Comparison of ENCODE assay signal across 30 cellular contexts in genomic region chr1:203302461-203302860, GRCh38. TPM values are rescaled to one million over a fixed set of nuclear protein-coding genes. Genes with fewer than 3 reads are reported as not detected.
DNase-seq lines count a peak whose midpoint lies in the region; ATAC-seq, FAIRE-seq and TF ChIP-seq lines count a peak whose summit lies in the region.
"Had no signal": no experiment of that assay in that cellular context is flagged by ENCODE, and none has a peak within 500 bp of the region (broad histone marks: within the 10 kb centered on the region; RNA-seq: fewer than 3 reads in every experiment).

No MANE protein-coding gene starts in this region.

- peaks cover 8% of the 10 kb centered on the region for H3K9me1 ChIP-seq in K562 (ENCODE audit: control insufficient read depth, insufficient read depth, low read length)

- no peak for TF ChIP-seq EP300 in K562 (IDR thresholded peaks at IDR 0.05; ENCODE audit: low read length)

- TF ChIP-seq POLR2A in K562 (conservative IDR thresholded peaks at IDR 0.05), result no peak

- H2BK15ac ChIP-seq in mesendoderm (replicated peaks; ENCODE audit: low read depth), result no peak overlapping the region

- H4K20me1 ChIP-seq in BLaER1 treated with 17β-estradiol and CSF1 and Interleukin-3, amounts not matched to agents 10 nM and 100 nM, result peaks cover 20 to 22% (median 21%) of the 10 kb centered on the region in 11 experiments
- H4K20me1 ChIP-seq in Loucy (ENCODE audit: insufficient read depth, low read length, poor library complexity, severe bottlenecking), result peaks cover 18% of the 10 kb centered on the region
- peaks cover 11% of the 10 kb centered on the region for H4K20me1 ChIP-seq in K562 (replicated peaks; ENCODE audit: control insufficient read depth, insufficient read depth, low read length)
- H4K20me1 ChIP-seq in osteoblast (ENCODE audit: insufficient read depth, low read length), result peaks cover 8% of the 10 kb centered on the region

- CTCF ChIA-PET in K562 (lab: Yijun Ruan, JAX; ENCODE audit: low intra/inter-chr PET ratio), result no interaction called here

- no peak for DNase-seq in K562 (ENCODE audit: extremely low read depth in 1 of 4, low spot score in 3 of 4)
- DNase-seq in osteoblast (ENCODE audit: insufficient read length, low spot score, missing footprints), result peak; percentile 9
- no peak for DNase-seq in mesendoderm
- no peak for DNase-seq in NCI-H1417 treated with DMSO at 0.1 percent for 48 hours (lab: John Stamatoyannopoulos, UW)
- no peak for DNase-seq in RCC 7860 (ENCODE audit: low spot score)
- DNase-seq: activated CD4-positive, alpha-beta T cell treated with anti-CD3 and anti-CD28 coated beads for 36 hours; activated CD8-positive, alpha-beta memory T cell treated with anti-CD3 and anti-CD28 coated beads, Interleukin-2, amount 50 U/mL, for 48 hours; activated CD8-positive, alpha-beta T cell treated with anti-CD3 and anti-CD28 coated beads for 36 hours; activated naive CD4-positive, alpha-beta T cell treated with anti-CD3 and anti-CD28 coated beads, Interleukin-2, amount 10 ng/mL, durations not matched to agents 7 days and 5 days; amniotic stem cell; cerebellar nuclear complex; DMS53; esophagus squamous epithelium; foreskin keratinocyte; GDM1; heart left ventricle; kidney; left ventricle myocardium superior; NCI-H1048; NCI-H1694 treated with DMSO at 0.1 percent for 48 hours; NCI-H82; SK-N-SH; stimulated activated naive CD4-positive, alpha-beta T cell treated with Interleukin-2 at 50 U/mL for 16 hours had no signal

- no peak overlapping the region for H3K23ac ChIP-seq in mesendoderm (ENCODE audit: low read length)

- H4K5ac ChIP-seq in mesendoderm (ENCODE audit: low read length), result no peak overlapping the region

- peak overlapping the region in 6 of 11 experiments; percentile 1 to 99 (median 83); a peak in 8 of 22 replicates for H3K27ac ChIP-seq in BLaER1 treated with 17β-estradiol and CSF1 and Interleukin-3, amounts not matched to agents 10 nM and 100 nM
- H3K27ac ChIP-seq in K562 (ENCODE audit: extremely low read depth, low read depth, low read length), result no peak overlapping the region
- H3K27ac ChIP-seq in osteoblast (ENCODE audit: low read depth, low read length), result no peak overlapping the region
- H3K27ac ChIP-seq in mesendoderm (ENCODE audit: low read depth, low read length), result no peak overlapping the region
- H3K27ac ChIP-seq: A549, heart left ventricle had no signal

- FAIRE-seq in K562 (lab: Jason Lieb, UNC), result no peak
- FAIRE-seq in RCC 7860 (lab: Jason Lieb, UNC), result no peak
- FAIRE-seq: A549, endometrium, kidney had no signal

- WGBS in K562 (ENCODE audit: insufficient coverage, low coverage, missing lambda C conversion rate), result 68% methylated on average over 5 of the region's 7 CpGs
- no CpG with 5 or more reads among the region's 7 CpGs for WGBS in mesendoderm (ENCODE audit: extremely low coverage, insufficient coverage, low lambda C conversion rate)

- peaks cover 8% of the 10 kb centered on the region; the same call in 1 of the 2 replicates for H3F3A ChIP-seq in Loucy (ENCODE audit: low read depth)

- intact Hi-C loops in K562 (cut with micrococcal nuclease), result no loop called here

- H3K36me3 ChIP-seq in BLaER1 treated with 17β-estradiol and CSF1 and Interleukin-3, amounts not matched to agents 10 nM and 100 nM, result peaks cover 10 to 20% (median 18%) of the 10 kb centered on the region in 11 experiments
- H3K36me3 ChIP-seq in Loucy (ENCODE audit: insufficient read depth, low read length) (peaks cover 17% of the 10 kb centered on the region), K562 (ENCODE audit: control insufficient read depth, insufficient read depth, low read length) (peaks cover 5% of the 10 kb centered on the region), osteoblast (ENCODE audit: insufficient read depth, low read length) (no peaks in the 10 kb centered on the region), mesendoderm (ENCODE audit: control insufficient read depth, insufficient read depth, low read length) (no peaks in the 10 kb centered on the region)

- H3K9ac ChIP-seq in BLaER1 treated with 17β-estradiol and CSF1 and Interleukin-3, amounts not matched to agents 10 nM and 100 nM, result 0 out of 22 replicates have a peak overlapping the region, but pooled peaks of 1 of the 11 experiments have one; percentile 4
- no peak overlapping the region for H3K9ac ChIP-seq in Loucy (ENCODE audit: low read depth, low read length, poor library complexity, severe bottlenecking)
- H3K9ac ChIP-seq in K562 (ENCODE audit: insufficient read depth in 1 of 2, low read depth in 2 of 2, low read length in 2 of 2), result no peak overlapping the region
- H3K9ac ChIP-seq in mesendoderm (ENCODE audit: low read length), result no peak overlapping the region
- H3K9ac ChIP-seq: SK-N-SH had no signal

- H3K79me1 ChIP-seq in mesendoderm (ENCODE audit: low read length), result no peaks in the 10 kb centered on the region

- TF ChIP-seq CTCF in Loucy (conservative IDR thresholded peaks at IDR 0.05; ENCODE audit: low read length), result no peak
- TF ChIP-seq CTCF in K562 (IDR thresholded peaks at IDR 0.05 in 2 of 3, conservative IDR thresholded peaks at IDR 0.05 in 1 of 3; ENCODE audit: insufficient read depth in 2 of 3, low read depth in 1 of 3, low read length in 3 of 3), result no peak
- no peak for TF ChIP-seq CTCF in osteoblast (IDR thresholded peaks at IDR 0.05; ENCODE audit: extremely low read depth, low read depth, low read length)

- in situ Hi-C loops in K562 (cut with MboI), result no loop called here

- H3K4me2 ChIP-seq in BLaER1 treated with 17β-estradiol and CSF1 and Interleukin-3, amounts not matched to agents 10 nM and 100 nM, result peak overlapping the region; percentile 91 to 98 (median 96)
- H3K4me2 ChIP-seq in Loucy (ENCODE audit: low read depth, low read length, poor library complexity, severe bottlenecking) (peak overlapping the region; percentile 2), K562 (ENCODE audit: insufficient read depth, low read length) (no peak overlapping the region), osteoblast (ENCODE audit: insufficient read depth, low read length) (no peak overlapping the region), mesendoderm (ENCODE audit: low read length) (no peak overlapping the region)
- H3K4me2 ChIP-seq: A549, SK-N-SH had no signal

- H3K27me3 ChIP-seq in BLaER1 treated with 17β-estradiol and CSF1 and Interleukin-3, amounts not matched to agents 10 nM and 100 nM, result no peaks in the 10 kb centered on the region
- H3K27me3 ChIP-seq in Loucy (ENCODE audit: insufficient read depth, low read length, poor library complexity, severe bottlenecking) (peaks cover 20% of the 10 kb centered on the region), K562 (ENCODE audit: control insufficient read depth in 2 of 2, insufficient read depth in 2 of 2, low read length in 2 of 2) (no peaks in the 10 kb centered on the region), osteoblast (ENCODE audit: insufficient read depth, low read length) (peaks cover 19% of the 10 kb centered on the region), mesendoderm (ENCODE audit: insufficient read depth, low read length, poor library complexity) (no peaks in the 10 kb centered on the region)
- H3K27me3 ChIP-seq: esophagus squamous epithelium, foreskin keratinocyte, heart left ventricle had no signal

- no peak overlapping the region for H3K18ac ChIP-seq in mesendoderm (ENCODE audit: low read length)

- no peaks in the 10 kb centered on the region for H3K9me2 ChIP-seq in Loucy (replicated peaks; ENCODE audit: low read depth, low read length)
- H3K9me2 ChIP-seq: SK-N-SH had no signal

- H3K4me3 ChIP-seq in BLaER1 treated with 17β-estradiol and CSF1 and Interleukin-3, amounts not matched to agents 10 nM and 100 nM, result no peak overlapping the region
- H3K4me3 ChIP-seq in Loucy (ENCODE audit: low read length, poor library complexity, severe bottlenecking), result no peak overlapping the region
- H3K4me3 ChIP-seq in K562, result no peak overlapping the region
- no peak overlapping the region for H3K4me3 ChIP-seq in osteoblast (ENCODE audit: insufficient read depth, low read length)
- no peak overlapping the region for H3K4me3 ChIP-seq in mesendoderm (ENCODE audit: low read length)
- H3K4me3 ChIP-seq: A549, esophagus squamous epithelium, heart left ventricle had no signal

- BruUV-seq in K562 (replicated peaks; lab: Mats Ljungman, UMichigan), result no TSS peak

- POLR2A ChIA-PET in K562 (lab: Yijun Ruan, JAX), result interaction anchor here (0.7 kb wide), 1 partner anchor 60 kb away, joined by 3 read pairs; no protein-coding TSS in a partner anchor

- no peak overlapping the region for H2BK5ac ChIP-seq in mesendoderm (ENCODE audit: low read length)

- peaks cover 64 to 81% (median 75%) of the 10 kb centered on the region in 10 experiments for H3K4me1 ChIP-seq in BLaER1 treated with 17β-estradiol and CSF1 and Interleukin-3, amounts not matched to agents 10 nM and 100 nM
- peaks cover 62% of the 10 kb centered on the region for H3K4me1 ChIP-seq in Loucy (ENCODE audit: insufficient read depth, low read length, poor library complexity, severe bottlenecking)
- peaks cover 64 to 73% of the 10 kb centered on the region in 2 experiments for H3K4me1 ChIP-seq in K562 (replicated peaks in 1 of 2; ENCODE audit: control insufficient read depth in 2 of 2, insufficient read depth in 2 of 2, low read length in 2 of 2)
- H3K4me1 ChIP-seq in osteoblast (ENCODE audit: insufficient read depth, low read length), result peaks cover 12% of the 10 kb centered on the region
- peaks cover 8% of the 10 kb centered on the region for H3K4me1 ChIP-seq in mesendoderm (ENCODE audit: control insufficient read depth, low read depth, low read length)

- H2AFZ ChIP-seq in Loucy (ENCODE audit: low read length) (no peak overlapping the region), K562 (ENCODE audit: low read depth, low read length) (no peak overlapping the region), osteoblast (ENCODE audit: low read length) (no peak overlapping the region)

- no peak for ATAC-seq in K562
- ATAC-seq in GM18867 (IDR thresholded peaks at IDR 0.05; ENCODE audit: unreplicated experiment), result no peak
- ATAC-seq: A549; activated CD4-positive, alpha-beta T cell treated with anti-CD3 and anti-CD28 coated beads for 36 hours; activated CD8-positive, alpha-beta T cell treated with anti-CD3 and anti-CD28 coated beads for 36 hours; foreskin keratinocyte; heart left ventricle; left ventricle myocardium superior had no signal

- H2BK120ac ChIP-seq in mesendoderm (ENCODE audit: low read depth, low read length), result no peak overlapping the region

- no peak overlapping the region for H3K56ac ChIP-seq in mesendoderm (ENCODE audit: low read length)

- peaks cover 34% of the 10 kb centered on the region for H3K79me2 ChIP-seq in Loucy (ENCODE audit: insufficient read depth, low read length)
- peaks cover 20% of the 10 kb centered on the region; the same call in 2 of the 3 replicates for H3K79me2 ChIP-seq in K562 (ENCODE audit: control insufficient read depth, insufficient read depth, low read length)
- H3K79me2 ChIP-seq in osteoblast (ENCODE audit: insufficient read depth, low read length), result peaks cover 5% of the 10 kb centered on the region
- H3K79me2 ChIP-seq in mesendoderm (ENCODE audit: control insufficient read depth, insufficient read depth, low read length), result no peaks in the 10 kb centered on the region

- TF ChIP-seq RAD21 in K562 (CRISPR knock-in tag; conservative IDR thresholded peaks at IDR 0.05 in 1 of 2, IDR thresholded peaks at IDR 0.05 in 1 of 2), result no peak

- no peak overlapping the region for H2AK5ac ChIP-seq in mesendoderm (ENCODE audit: low read length)

- no peak overlapping the region for H4K8ac ChIP-seq in mesendoderm (ENCODE audit: low read depth, low read length)

- no peak overlapping the region for H3K4ac ChIP-seq in mesendoderm (ENCODE audit: low read depth, low read length)

- H3K9me3 ChIP-seq in BLaER1 treated with 17β-estradiol and CSF1 and Interleukin-3, amounts not matched to agents 10 nM and 100 nM (replicated peaks in 1 of 11), result peaks cover 0 to 4% (median 0%) of the 10 kb centered on the region in 11 experiments; a peak in 3 of 22 replicates
- no peaks in the 10 kb centered on the region for H3K9me3 ChIP-seq in Loucy (ENCODE audit: insufficient read depth, low read depth, low read length)
- H3K9me3 ChIP-seq in K562 (replicated peaks; ENCODE audit: control insufficient read depth, insufficient read depth, low read depth, low read length), result no peaks in the 10 kb centered on the region
- H3K9me3 ChIP-seq in osteoblast (ENCODE audit: low read depth, low read length), result no peaks in the 10 kb centered on the region
- H3K9me3 ChIP-seq: A549, esophagus squamous epithelium, heart left ventricle, SK-N-SH had no signal

RNA-seq across cellular contexts. Expression of gene BTG2, which starts 2.9 kb away (rescaled TPM):
- total RNA-seq in K562 (2011; cell fraction: chromatin; rRNA removed; ENCODE audit: low replicate concordance), result 20.8 and 48.4 TPM in 2 replicates
- 32.6 and 48.7 TPM in 2 replicates for total RNA-seq in K562 (2011; cell fraction: nucleolus; rRNA removed)
- 41.1 and 65.7 TPM in 2 replicates for total RNA-seq in K562 (2011; cell fraction: nucleoplasm; rRNA removed)
- total RNA-seq in K562 (2014; rRNA removed) (8.7 and 11.3 TPM in 2 replicates), K562 (2014; rRNA removed; fragmentation: Illumina TruSeq; extraction: Trizol) (5.8 and 7.2 TPM in 2 replicates), K562 (2015; rRNA removed; fragmentation: Illumina TruSeq; extraction: Trizol) (2.6 and 2.9 TPM in 2 replicates), K562 (2021) (9.6 and 11.5 TPM in 2 replicates), osteoblast (14.5 and 14.7 TPM in 2 replicates)
- polyA plus RNA-seq in K562 (2011; rRNA removed) (29.7 and 41.9 TPM in 2 replicates), K562 (2014; fragmentation: Illumina TruSeq; extraction: Trizol) (9.4 and 12.2 TPM in 2 replicates), K562 (2014; fragmentation: Nextera tagmentation; extraction: Ambion mirVana) (1 to 10 TPM; 2.3 to 3.8 TPM), K562 (2014; rRNA removed) (10.1 and 12.7 TPM in 2 replicates)
- 33.8 and 79.9 TPM in 2 replicates for polyA plus RNA-seq in K562 (2011; cell fraction: cytosol; rRNA removed)
- polyA plus RNA-seq in K562 (2011; cell fraction: nucleus; rRNA removed), result 25.8 and 51.6 TPM in 2 replicates
- 6.2 and 11.0 TPM in 2 replicates for polyA plus RNA-seq in K562 (2012)
- 18.7 and 24.3 TPM in 2 replicates for polyA minus RNA-seq in K562 (2011; rRNA and poly(A)+ RNA removed)
- polyA minus RNA-seq in K562 (2011; cell fraction: cytosol; rRNA and poly(A)+ RNA removed), result 12.4 and 25.9 TPM in 2 replicates
- polyA minus RNA-seq in K562 (2011; cell fraction: nucleus; rRNA and poly(A)+ RNA removed), result 23.1 and 23.3 TPM in 2 replicates
- 4.1 TPM for polyA plus RNA-seq in mesendoderm (2013, experiment 1 of 2)
- polyA plus RNA-seq in mesendoderm (2013, experiment 2 of 2), result 3.9 TPM

RNA-seq across cellular contexts. Expression of gene FMOD, which starts 48.5 kb away (rescaled TPM):
- total RNA-seq in K562 (2011; cell fraction: chromatin; rRNA removed; ENCODE audit: low replicate concordance), result not detected in 2 replicates
- total RNA-seq in K562 (2011; cell fraction: nucleolus; rRNA removed), result not detected in 2 replicates
- not detected in 2 replicates for total RNA-seq in K562 (2011; cell fraction: nucleoplasm; rRNA removed)
- total RNA-seq in K562 (2014; rRNA removed) (not detected in 2 replicates), K562 (2014; rRNA removed; fragmentation: Illumina TruSeq; extraction: Trizol) (not detected in 2 replicates), K562 (2015; rRNA removed; fragmentation: Illumina TruSeq; extraction: Trizol) (not detected in 2 replicates), K562 (2021) (0.13 and 0.20 TPM in 2 replicates), osteoblast (2.9 and 5.9 TPM in 2 replicates)
- polyA plus RNA-seq in K562 (2011; rRNA removed) (0.03 TPM in 1 of 2 replicates, not detected in the other), K562 (2014; fragmentation: Illumina TruSeq; extraction: Trizol) (not detected in 2 replicates), K562 (2014; fragmentation: Nextera tagmentation; extraction: Ambion mirVana) (under 1 TPM in 1 of 2 experiments, not detected in 1; 0.03 TPM), K562 (2014; rRNA removed) (not detected in 2 replicates)
- polyA plus RNA-seq in K562 (2011; cell fraction: cytosol; rRNA removed), result 0.01 and 0.04 TPM in 2 replicates
- polyA plus RNA-seq in K562 (2011; cell fraction: nucleus; rRNA removed), result not detected in 2 replicates
- polyA plus RNA-seq in K562 (2012), result 0.30 TPM in 1 of 2 replicates, not detected in the other
- polyA minus RNA-seq in K562 (2011; rRNA and poly(A)+ RNA removed), result not detected in 2 replicates
- polyA minus RNA-seq in K562 (2011; cell fraction: cytosol; rRNA and poly(A)+ RNA removed), result not detected in 2 replicates
- not detected in 2 replicates for polyA minus RNA-seq in K562 (2011; cell fraction: nucleus; rRNA and poly(A)+ RNA removed)
- 0.45 TPM for polyA plus RNA-seq in mesendoderm (2013, experiment 1 of 2)
- 0.34 TPM for polyA plus RNA-seq in mesendoderm (2013, experiment 2 of 2)
- total RNA-seq: osteocyte; T-helper 2 cell treated with Interferon-gamma antibody and Interleukin-4, amounts not matched to agents 100 ng/mL and 5 ng/mL, for 36 hours had no signal
- polyA plus RNA-seq: SK-N-SH had no signal

Comparison
In these comparisons a context has a peak if more than half of its experiments do, and no peak if none do; other contexts are left out.
1. H3K27ac ChIP-seq: peak in BLaER1 treated with 17β-estradiol and CSF1 and Interleukin-3, amounts not matched to agents 10 nM and 100 nM (6 of 11); none in K562 (single experiment), osteoblast (single experiment) and mesendoderm (single experiment).
2. H3K4me2 ChIP-seq: peak in BLaER1 treated with 17β-estradiol and CSF1 and Interleukin-3, amounts not matched to agents 10 nM and 100 nM (11 of 11) and Loucy (single experiment); none in K562 (single experiment), osteoblast (single experiment) and mesendoderm (single experiment).